ENCODE assay signal across 5 cellular contexts in the genomic region with DNA sequence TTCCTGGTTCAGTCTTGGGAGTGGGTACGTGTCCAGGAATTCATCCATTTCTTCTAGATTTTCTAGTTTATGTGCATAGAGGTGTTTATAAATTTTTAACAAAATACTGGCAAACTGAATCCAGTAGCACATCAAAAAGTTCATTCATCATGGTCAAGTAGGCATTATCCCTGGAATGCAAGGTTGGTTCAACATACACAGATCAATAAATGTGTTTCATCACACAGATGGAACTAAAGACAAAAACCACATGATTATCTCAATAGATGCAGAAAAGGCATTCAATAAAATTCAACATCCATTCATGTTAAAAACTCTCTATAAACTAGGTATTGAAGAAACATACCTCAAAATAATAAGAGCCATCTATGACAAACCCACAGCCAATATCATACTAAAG. TPM values are rescaled to one million over a fixed set of nuclear protein-coding genes. Genes with fewer than 3 reads are reported as not detected.
"Had no signal": no experiment of that assay in that cellular context is flagged by ENCODE, and none has a peak within 500 bp of the region (broad histone marks: within the 10 kb centered on the region; RNA-seq: fewer than 3 reads in every experiment).

No MANE protein-coding gene starts in this region.

RNA-seq across cellular contexts. Expression of a gene that starts 18.5 kb away (rescaled TPM):
- total RNA-seq: HepG2, HT-29, IMR-90 had no signal
- polyA plus RNA-seq: HepG2, IgD-negative memory B cell, IMR-90 had no signal

RNA-seq across cellular contexts. Expression of a gene that starts 28.1 kb away (rescaled TPM):
- total RNA-seq: HepG2, HT-29, IMR-90 had no signal
- polyA plus RNA-seq: HepG2, IgD-negative memory B cell, IMR-90 had no signal

RNA-seq across cellular contexts. Expression of a gene that starts 43.9 kb away (rescaled TPM):
- total RNA-seq: HepG2, HT-29, HT1080, IMR-90 had no signal
- polyA plus RNA-seq: HepG2, IgD-negative memory B cell, IMR-90 had no signal
